In genomic region chr5:125541085-125541484, GRCh38 we compare ENCODE assay signal across 20 cellular contexts.
DNase-seq lines count a peak whose midpoint lies in the region; ATAC-seq, FAIRE-seq and TF ChIP-seq lines count a peak whose summit lies in the region.
"Had no signal": no experiment of that assay in that cellular context is flagged by ENCODE, and none has a peak within 500 bp of the region (broad histone marks: within the 10 kb centered on the region; RNA-seq: fewer than 3 reads in every experiment).

No MANE protein-coding gene starts in this region.

- no TSS peak for BruUV-seq in IMR-90 (replicated peaks; lab: Mats Ljungman, UMichigan)
- BruUV-seq in HepG2 (replicated peaks; lab: Mats Ljungman, UMichigan): no TSS peak

- no CpG with 5 or more reads among the region's 2 CpGs for WGBS in IMR-90 (ENCODE audit: extremely low coverage in 2 of 2, insufficient read length in 1 of 2), 2 experiments
- 91% methylated on average over 2 of the region's 2 CpGs; no CpG with 5 or more reads in 1 of the 2 experiments for WGBS in H1 (ENCODE audit: extremely low coverage in 1 of 2, insufficient coverage in 1 of 2, insufficient read length in 1 of 2, insufficient replicate concordance in 2 of 2, low coverage in 1 of 2, low lambda C conversion rate in 2 of 2, missing lambda C conversion rate in 1 of 2), 2 experiments
- no CpG with 5 or more reads among the region's 2 CpGs for WGBS in neuronal stem cell (ENCODE audit: extremely low coverage in 2 of 2, insufficient read length in 2 of 2, insufficient replicate concordance in 1 of 2), 2 donors
- WGBS in HepG2 (ENCODE audit: low lambda C conversion rate): 14% methylated on average over 2 of the region's 2 CpGs

- H4K5ac ChIP-seq in IMR-90 (ENCODE audit: low read depth, low read length) (no peak overlapping the region), H1 (ENCODE audit: insufficient read length, low read depth, low read length) (no peak overlapping the region)

- FAIRE-seq in H1 (lab: Jason Lieb, UNC) (no peak), HepG2 (lab: Jason Lieb, UNC) (no peak)
- FAIRE-seq: A204.1, G401.6, GM12892, GM18507 had no signal

- H2AK9ac ChIP-seq in IMR-90 (replicated peaks; ENCODE audit: low read depth, low read length, poor library complexity): no peak overlapping the region

- TF ChIP-seq EP300 in H1 (IDR thresholded peaks at IDR 0.05; ENCODE audit: borderline replicate concordance in 1 of 2, low read depth in 2 of 2, low read length in 2 of 2) (no peak), HepG2 (IDR thresholded peaks at IDR 0.05; ENCODE audit: low read depth in 2 of 2, low read length in 2 of 2) (no peak), HepG2 (CRISPR knock-in tag; IDR thresholded peaks at IDR 0.05; ENCODE audit: borderline replicate concordance) (no peak)

- H3K36me3 ChIP-seq in IMR-90 (ENCODE audit: control insufficient read depth, insufficient read depth, low read length) (no peaks in the 10 kb centered on the region), H1 (ENCODE audit: control insufficient read depth in 2 of 4, insufficient read depth in 4 of 4, low read length in 3 of 4) (no peaks in the 10 kb centered on the region), neuronal stem cell (replicated peaks in 1 of 2; ENCODE audit: control insufficient read depth in 2 of 2, insufficient read depth in 2 of 2, low read length in 2 of 2) (no peaks in the 10 kb centered on the region), HepG2 (replicated peaks in 1 of 2; ENCODE audit: control insufficient read depth in 1 of 2, insufficient read depth in 2 of 2, low read length in 2 of 2) (no peaks in the 10 kb centered on the region)
- H3K36me3 ChIP-seq: BE2C had no signal

- POLR2A ChIA-PET in IMR-90 (lab: Charles Lee; ENCODE audit: unreplicated experiment) (no interaction called here), H1 (lab: Charles Lee; ENCODE audit: partially characterized antibody) (no interaction called here), HepG2 (lab: Yijun Ruan, JAX) (no interaction called here)

- H2BK5ac ChIP-seq in IMR-90 (ENCODE audit: low read depth, low read length, poor library complexity, severe bottlenecking) (no peak overlapping the region), H1 (ENCODE audit: low read depth, low read length) (no peak overlapping the region), neuronal stem cell (ENCODE audit: low read length) (no peak overlapping the region)

- no peak overlapping the region for H2BK20ac ChIP-seq in IMR-90 (ENCODE audit: low read depth, low read length)
- H2BK20ac ChIP-seq in H1 (ENCODE audit: low read length): no peak overlapping the region

- CTCF ChIA-PET in IMR-90 (lab: Yijun Ruan, JAX): no interaction called here
- CTCF ChIA-PET in H1 (lab: Charles Lee; ENCODE audit: partially characterized antibody): no interaction called here
- CTCF ChIA-PET in HepG2 (lab: Yijun Ruan, JAX; ENCODE audit: low intra/inter-chr PET ratio, low total read pairs): no interaction called here

- H3K9me3 ChIP-seq in IMR-90 (ENCODE audit: control insufficient read depth, insufficient read depth, low read length) (peaks cover 10% of the 10 kb centered on the region; the same call in 1 of the 2 replicates), H1 (ENCODE audit: insufficient read depth in 2 of 2, low read depth in 1 of 2, low read length in 1 of 2) (no peaks in the 10 kb centered on the region; a peak in 1 of 4 replicates), neuronal stem cell (replicated peaks in 1 of 2; ENCODE audit: control insufficient read depth in 2 of 2, insufficient read depth in 1 of 2, low read depth in 1 of 2, low read length in 2 of 2) (peaks cover 6 to 20% of the 10 kb centered on the region in 2 donors), HepG2 (ENCODE audit: low read length) (peaks cover 36% of the 10 kb centered on the region)
- H3K9me3 ChIP-seq: BE2C had no signal

- intact Hi-C loops in IMR-90 (cut with micrococcal nuclease): no loop called here
- intact Hi-C loops in HepG2 (cut with micrococcal nuclease; ENCODE audit: unreplicated experiment): no loop called here

- H2BK120ac ChIP-seq in IMR-90 (ENCODE audit: low read depth, low read length) (no peak overlapping the region), H1 (replicated peaks; ENCODE audit: low read depth, low read length) (no peak overlapping the region), neuronal stem cell (ENCODE audit: low read depth, low read length) (no peak overlapping the region)

- H4K20me1 ChIP-seq in IMR-90 (ENCODE audit: insufficient read depth, low read length): no peaks in the 10 kb centered on the region
- no peaks in the 10 kb centered on the region for H4K20me1 ChIP-seq in H1 (replicated peaks in 1 of 2; ENCODE audit: control insufficient read depth in 1 of 2, insufficient read depth in 2 of 2, low read length in 2 of 2)
- no peaks in the 10 kb centered on the region for H4K20me1 ChIP-seq in HepG2 (ENCODE audit: insufficient read depth, low read length)

- dilution Hi-C loops in IMR-90 (cut with HindIII; ENCODE audit: low sequenced_read_pairs, unreplicated experiment): no loop called here

- TF ChIP-seq RAD21 in IMR-90 (IDR thresholded peaks at IDR 0.05; ENCODE audit: low read length) (no peak), H1 (IDR thresholded peaks at IDR 0.05 in 1 of 2, conservative IDR thresholded peaks at IDR 0.05 in 1 of 2; ENCODE audit: low read depth in 2 of 2, low read length in 2 of 2) (no peak), HepG2 (CRISPR knock-in tag; IDR thresholded peaks at IDR 0.05) (no peak)

- H3K23ac ChIP-seq in IMR-90 (ENCODE audit: low read depth, low read length) (no peak overlapping the region), H1 (ENCODE audit: insufficient read length) (no peak overlapping the region), neuronal stem cell (ENCODE audit: low read depth, low read length, poor library complexity) (no peak overlapping the region)

- H3K56ac ChIP-seq in IMR-90 (ENCODE audit: extremely low read depth, insufficient read depth, low read length) (no peak overlapping the region), H1 (replicated peaks; ENCODE audit: insufficient read length, low read depth, low read length) (no peak overlapping the region)

- H3K79me1 ChIP-seq in IMR-90 (ENCODE audit: low read depth in 1 of 2, low read length in 2 of 2) (no peaks in the 10 kb centered on the region), H1 (ENCODE audit: low read depth, low read length) (no peaks in the 10 kb centered on the region), neuronal stem cell (ENCODE audit: low read depth, low read length) (no peaks in the 10 kb centered on the region)

- no peak for DNase-seq in IMR-90
- DNase-seq in H1 (ENCODE audit: low read depth in 1 of 2, low spot score in 2 of 2): no peak
- DNase-seq in neuronal stem cell (ENCODE audit: low spot score): no peak
- no peak for DNase-seq in HepG2 (ENCODE audit: low spot score)
- no peak for DNase-seq in activated CD8-positive, alpha-beta memory T cell treated with anti-CD3 and anti-CD28 coated beads, Interleukin-2, amount 50 U/mL, for 4 hours
- DNase-seq: ACHN; BE2C; C1 segment of cervical spinal cord; CD4-positive, CD25-positive, alpha-beta regulatory T cell; CD8-positive, alpha-beta memory T cell; COR-L47; DMS 273 treated with DMSO at 0.1 percent for 48 hours; DMS53; GOT3; H9 had no signal

- H3K27ac ChIP-seq in IMR-90 (ENCODE audit: insufficient read depth, low read length): no peak overlapping the region
- H3K27ac ChIP-seq in H1 (ENCODE audit: low read depth, low read length): no peak overlapping the region
- H3K27ac ChIP-seq in neuronal stem cell (replicated peaks; ENCODE audit: low read length): no peak overlapping the region
- no peak overlapping the region for H3K27ac ChIP-seq in HepG2 (ENCODE audit: extremely low read length, insufficient read depth, low read length)

- no peak overlapping the region for H4K8ac ChIP-seq in IMR-90 (ENCODE audit: low read depth in 2 of 2, low read length in 2 of 2)
- H4K8ac ChIP-seq in H1 (ENCODE audit: extremely low read depth, insufficient read depth, low read length): peak overlapping the region; percentile 11; the same call in 1 of the 2 replicates
- H4K8ac ChIP-seq in neuronal stem cell (ENCODE audit: low read depth, low read length): no peak overlapping the region

- no peak overlapping the region for H2AFZ ChIP-seq in IMR-90 (replicated peaks; ENCODE audit: low read length, poor library complexity)
- H2AFZ ChIP-seq in H1 (ENCODE audit: low read length): peak overlapping the region; percentile 40
- no peak overlapping the region for H2AFZ ChIP-seq in neuronal stem cell (ENCODE audit: low read length)
- H2AFZ ChIP-seq in HepG2 (ENCODE audit: low read length): no peak overlapping the region

- ATAC-seq in IMR-90 (ENCODE audit: low read depth): no peak
- no peak for ATAC-seq in HepG2
- ATAC-seq in HG03342 (IDR thresholded peaks at IDR 0.05; ENCODE audit: unreplicated experiment): no peak

- in situ Hi-C loops in IMR-90 (cut with MboI; ENCODE audit: low sequenced_read_pairs) (no loop called here), HepG2 (cut with HindIII; ENCODE audit: extremely low pct_ligation_motif_present, low pct_unique_long_range_greater_than_20kb) (no loop called here)

- H2BK12ac ChIP-seq in H1 (ENCODE audit: low read depth, low read length): no peak overlapping the region
- no peak overlapping the region for H2BK12ac ChIP-seq in neuronal stem cell (ENCODE audit: low read length)

- H2AK5ac ChIP-seq in IMR-90 (ENCODE audit: low read depth, low read length) (no peak overlapping the region), H1 (ENCODE audit: low read depth, low read length) (no peak overlapping the region), neuronal stem cell (ENCODE audit: low read depth, low read length) (no peak overlapping the region)

- H3K4me3 ChIP-seq in IMR-90 (ENCODE audit: insufficient read depth, low read depth, low read length) (no peak overlapping the region), H1 (ENCODE audit: extremely low read depth in 1 of 4, insufficient read depth in 2 of 4, low read depth in 3 of 4, low read length in 4 of 4) (no peak overlapping the region), neuronal stem cell (ENCODE audit: low read length in 2 of 2) (no peak overlapping the region), HepG2 (replicated peaks in 1 of 3; ENCODE audit: insufficient read depth in 1 of 3, low read depth in 2 of 3, low read length in 3 of 3) (no peak overlapping the region)

- no peaks in the 10 kb centered on the region for H3K23me2 ChIP-seq in H1 (ENCODE audit: low read depth, low read length)

- H3K4ac ChIP-seq in IMR-90 (ENCODE audit: low read depth, low read length) (no peak overlapping the region), H1 (replicated peaks; ENCODE audit: insufficient read length, low read depth, low read length) (no peak overlapping the region), neuronal stem cell (ENCODE audit: low read length) (no peak overlapping the region)

- H3K4me1 ChIP-seq in IMR-90 (ENCODE audit: control insufficient read depth, insufficient read depth, low read length): no peaks in the 10 kb centered on the region
- H3K4me1 ChIP-seq in H1 (replicated peaks in 1 of 4; ENCODE audit: control insufficient read depth in 3 of 4, insufficient read depth in 4 of 4, low read length in 3 of 4): no peaks in the 10 kb centered on the region
- H3K4me1 ChIP-seq in neuronal stem cell (ENCODE audit: control insufficient read depth in 2 of 2, insufficient read depth in 1 of 2, low read depth in 1 of 2, low read length in 2 of 2): no peaks in the 10 kb centered on the region
- H3K4me1 ChIP-seq in HepG2 (ENCODE audit: insufficient read depth, low read length): no peaks in the 10 kb centered on the region
- H3K4me1 ChIP-seq: BE2C had no signal

- H3K27me3 ChIP-seq in IMR-90 (ENCODE audit: control insufficient read depth, insufficient read depth, low read length) (no peaks in the 10 kb centered on the region; the same call in 1 of the 2 replicates), H1 (replicated peaks in 1 of 4; ENCODE audit: control insufficient read depth in 3 of 4, extremely low read depth in 1 of 4, insufficient read depth in 3 of 4, low read length in 3 of 4) (no peaks in the 10 kb centered on the region), neuronal stem cell (ENCODE audit: control insufficient read depth in 3 of 3, insufficient read depth in 3 of 3, low read depth in 1 of 3, low read length in 3 of 3) (no peaks in the 10 kb centered on the region), HepG2 (ENCODE audit: control insufficient read depth in 1 of 2, insufficient read depth in 2 of 2, low read length in 2 of 2) (no peaks in the 10 kb centered on the region)
- H3K27me3 ChIP-seq: BE2C had no signal

- H2BK15ac ChIP-seq in IMR-90 (ENCODE audit: low read depth, low read length) (no peak overlapping the region), H1 (ENCODE audit: low read length) (no peak overlapping the region), neuronal stem cell (ENCODE audit: low read length) (no peak overlapping the region)

- H3K4me2 ChIP-seq in IMR-90 (ENCODE audit: low read depth, low read length): no peak overlapping the region
- H3K4me2 ChIP-seq in H1 (ENCODE audit: insufficient read depth in 1 of 2, low read depth in 2 of 2, low read length in 2 of 2): no peak overlapping the region
- no peak overlapping the region for H3K4me2 ChIP-seq in neuronal stem cell (ENCODE audit: insufficient read depth, low read length, poor library complexity, severe bottlenecking)
- H3K4me2 ChIP-seq in HepG2 (ENCODE audit: low read depth, low read length): no peak overlapping the region

- H4K91ac ChIP-seq in IMR-90 (ENCODE audit: insufficient read depth, low read depth, low read length) (no peak overlapping the region), H1 (replicated peaks; ENCODE audit: insufficient read length, low read length) (no peak overlapping the region), neuronal stem cell (ENCODE audit: low read depth, low read length, poor library complexity) (no peak overlapping the region)

- no peaks in the 10 kb centered on the region for H3K79me2 ChIP-seq in H1 (ENCODE audit: control insufficient read depth in 1 of 2, insufficient read depth in 2 of 2, low read length in 2 of 2)
- H3K79me2 ChIP-seq in HepG2 (ENCODE audit: insufficient read depth, low read length): no peaks in the 10 kb centered on the region

- no peak overlapping the region for H3K18ac ChIP-seq in IMR-90 (ENCODE audit: low read depth, low read length)
- H3K18ac ChIP-seq in H1 (ENCODE audit: extremely low read depth, low read length): no peak overlapping the region
- peak overlapping the region; percentile 33 for H3K18ac ChIP-seq in neuronal stem cell (ENCODE audit: low read length)

- 0 out of 2 replicates have a peak overlapping the region, but pooled peaks have one; percentile 27 for H3K14ac ChIP-seq in IMR-90 (replicated peaks; ENCODE audit: low read depth, low read length)
- H3K14ac ChIP-seq in H1 (ENCODE audit: insufficient read length): no peak overlapping the region
- no peak overlapping the region for H3K14ac ChIP-seq in neuronal stem cell (ENCODE audit: low read length)

- no peaks in the 10 kb centered on the region for H3K9me1 ChIP-seq in IMR-90 (ENCODE audit: insufficient read depth, low read length)

- TF ChIP-seq POLR2A in IMR-90 (IDR thresholded peaks at IDR 0.05; ENCODE audit: low read depth, low read length): no peak
- no peak for TF ChIP-seq POLR2A in H1 (IDR thresholded peaks at IDR 0.05; ENCODE audit: control extremely low read depth in 1 of 2, low read depth in 2 of 2, low read length in 2 of 2)
- TF ChIP-seq POLR2A in HepG2 (IDR thresholded peaks at IDR 0.05; ENCODE audit: insufficient read depth in 1 of 2, low read depth in 2 of 2, low read length in 2 of 2): no peak

- H3K9ac ChIP-seq in IMR-90 (ENCODE audit: low read depth, low read length) (no peak overlapping the region), H1 (replicated peaks in 1 of 4; ENCODE audit: extremely low read depth in 1 of 4, low read depth in 3 of 4, low read length in 3 of 4) (no peak overlapping the region), neuronal stem cell (ENCODE audit: low read depth, low read length, poor library complexity) (no peak overlapping the region), HepG2 (ENCODE audit: insufficient read depth, low read depth, low read length) (no peak overlapping the region)

- TF ChIP-seq CTCF in IMR-90 (conservative IDR thresholded peaks at IDR 0.05; ENCODE audit: low read depth, low read length) (no peak), H1 (IDR thresholded peaks at IDR 0.05; ENCODE audit: control extremely low read depth in 1 of 3, insufficient read depth in 1 of 3, low read depth in 1 of 3, low read length in 3 of 3) (no peak), HepG2 (CRISPR knock-in tag; IDR thresholded peaks at IDR 0.05) (no peak)
